ENCODE assay signal across 8 cellular contexts in genomic region chr2:203014456-203015199, GRCh38. TPM values are rescaled to one million over a fixed set of nuclear protein-coding genes. Genes with fewer than 3 reads are reported as not detected.
A peak's percentile ranks its signal among the peaks of the same experiment; 100 is the strongest.
DNase-seq lines count a peak whose midpoint lies in the region; ATAC-seq, FAIRE-seq and TF ChIP-seq lines count a peak whose summit lies in the region.

TSS of gene NBEAL1 (plus strand) at chr2:203014875. CDS start at chr2:203016385, 1,510 bp downstream.

- peak; percentile 98 for DNase-seq in COLO668 (lab: John Stamatoyannopoulos, UW; ENCODE audit: unreplicated experiment)
- DNase-seq in HT1080 (ENCODE audit: low read depth), result peak; percentile 99
- peak; percentile 95 for DNase-seq in NOMO-1 treated with DMSO at 0.1 percent for 48 hours (lab: John Stamatoyannopoulos, UW; ENCODE audit: unreplicated experiment)
- peak; percentile 91 to 97 (median 94) for DNase-seq in activated CD8-positive, alpha-beta memory T cell treated with anti-CD3 and anti-CD28 coated beads for 48 hours (ENCODE audit: low read depth in 2 of 3, low spot score in 2 of 3)
- DNase-seq in H1 (ENCODE audit: low read depth in 1 of 2, low spot score in 2 of 2), result peak; percentile 97 to 98
- DNase-seq in memory B cell (ENCODE audit: low spot score in 2 of 2), result peak; percentile 98
- DNase-seq in stimulated activated CD8-positive, alpha-beta memory T cell treated with anti-CD3 and anti-CD28 coated beads, Interleukin-12 subunit alpha, Interleukin-12 subunit beta, amount 100 ng/mL, for 24 hours (ENCODE audit: extremely low read depth), result peak; percentile 89

- ATAC-seq in GM21360 (IDR thresholded peaks at IDR 0.05; ENCODE audit: unreplicated experiment), result peak; percentile 96
- peak; percentile 87 for ATAC-seq in memory B cell (ENCODE audit: low read depth)

- WGBS in H1 (ENCODE audit: extremely low coverage in 1 of 2, insufficient coverage in 1 of 2, insufficient read length in 1 of 2, insufficient replicate concordance in 2 of 2, low coverage in 1 of 2, low lambda C conversion rate in 2 of 2, missing lambda C conversion rate in 1 of 2), 2 experiments, result 1% methylated on average over 45 of the region's 59 CpGs; no CpG with 5 or more reads in 1 of the 2 experiments

- H2BK120ac ChIP-seq in H1 (replicated peaks; ENCODE audit: low read depth, low read length), result no peak within 1 kb of the TSS

- peak within 1 kb of the TSS; percentile 84; the same call in 1 of the 2 replicates for H4K8ac ChIP-seq in H1 (ENCODE audit: extremely low read depth, insufficient read depth, low read length)

- no peaks in the 10 kb centered on the region for H3K36me3 Mint-ChIP-seq in memory B cell

- FAIRE-seq in H1 (lab: Jason Lieb, UNC), result peak; percentile 98

- no peak within 1 kb of the TSS for H2BK20ac ChIP-seq in H1 (ENCODE audit: low read length)

- peak within 1 kb of the TSS; percentile 1 for H3K56ac ChIP-seq in H1 (replicated peaks; ENCODE audit: insufficient read length, low read depth, low read length)

- 0 out of 4 replicates have a peak, but pooled peaks of 1 of the 2 experiments have one; percentile 1 for TF ChIP-seq RAD21 in H1 (IDR thresholded peaks at IDR 0.05 in 1 of 2, conservative IDR thresholded peaks at IDR 0.05 in 1 of 2; ENCODE audit: low read depth in 2 of 2, low read length in 2 of 2)

- H3K36me3 ChIP-seq in H1 (ENCODE audit: control insufficient read depth in 2 of 4, insufficient read depth in 4 of 4, low read length in 3 of 4), result no peaks in the 10 kb centered on the region

- H3K18ac ChIP-seq in H1 (ENCODE audit: extremely low read depth, low read length), result peak within 1 kb of the TSS; percentile 60

- peak within 1 kb of the TSS; percentile 91; the same call in 1 of the 2 replicates for H2AFZ ChIP-seq in H1 (ENCODE audit: low read length)

- H3K9ac ChIP-seq in H1 (replicated peaks in 1 of 4; ENCODE audit: extremely low read depth in 1 of 4, low read depth in 3 of 4, low read length in 3 of 4), result peak within 1 kb of the TSS in 3 of 4 experiments; percentile 66 to 92 (median 72); a peak in 6 of 7 replicates

- TF ChIP-seq CTCF in H1 (IDR thresholded peaks at IDR 0.05; ENCODE audit: control extremely low read depth in 1 of 3, insufficient read depth in 1 of 3, low read depth in 1 of 3, low read length in 3 of 3), result no peak

- H3K23ac ChIP-seq in H1 (ENCODE audit: insufficient read length), result no peak within 1 kb of the TSS

- H3K23me2 ChIP-seq in H1 (ENCODE audit: low read depth, low read length), result no peaks in the 10 kb centered on the region; the same call in 1 of the 2 replicates

- peak; percentile 12 to 81 for TF ChIP-seq POLR2A in H1 (IDR thresholded peaks at IDR 0.05; ENCODE audit: control extremely low read depth in 1 of 2, low read depth in 2 of 2, low read length in 2 of 2)

- H3K27me3 ChIP-seq in H1 (replicated peaks in 1 of 4; ENCODE audit: control insufficient read depth in 3 of 4, extremely low read depth in 1 of 4, insufficient read depth in 3 of 4, low read length in 3 of 4), result no peaks in the 10 kb centered on the region

- no peak within 1 kb of the TSS for H3K4ac ChIP-seq in H1 (replicated peaks; ENCODE audit: insufficient read length, low read depth, low read length)

- peak within 1 kb of the TSS; percentile 46 for H4K5ac ChIP-seq in H1 (ENCODE audit: insufficient read length, low read depth, low read length)

- H4K91ac ChIP-seq in H1 (replicated peaks; ENCODE audit: insufficient read length, low read length), result no peak within 1 kb of the TSS

- H3K27ac Mint-ChIP-seq in memory B cell, result peak within 1 kb of the TSS; percentile 97

- H3K4me2 ChIP-seq in H1 (ENCODE audit: insufficient read depth in 1 of 2, low read depth in 2 of 2, low read length in 2 of 2), result peak within 1 kb of the TSS; percentile 72 to 88

- H3K27ac ChIP-seq in H1 (ENCODE audit: low read depth, low read length), result peak within 1 kb of the TSS; percentile 71

- H2AK5ac ChIP-seq in H1 (ENCODE audit: low read depth, low read length), result no peak within 1 kb of the TSS

- peak within 1 kb of the TSS; percentile 99 for H3K4me3 Mint-ChIP-seq in memory B cell

- peak within 1 kb of the TSS; percentile 73; the same call in 1 of the 2 replicates for H2BK5ac ChIP-seq in H1 (ENCODE audit: low read depth, low read length)

- no peaks in the 10 kb centered on the region for H3K9me3 Mint-ChIP-seq in memory B cell

- H3K27me3 Mint-ChIP-seq in memory B cell, result no peaks in the 10 kb centered on the region

- peak within 1 kb of the TSS; percentile 30 for H2BK12ac ChIP-seq in H1 (ENCODE audit: low read depth, low read length)

- CTCF ChIA-PET in H1 (lab: Charles Lee; ENCODE audit: partially characterized antibody), result no interaction called here

- peaks cover 0 to 3% (median under 1%) of the 10 kb centered on the region in 4 experiments; a peak in 3 of 7 replicates for H3K4me1 ChIP-seq in H1 (replicated peaks in 1 of 4; ENCODE audit: control insufficient read depth in 3 of 4, insufficient read depth in 4 of 4, low read length in 3 of 4)

- peak within 1 kb of the TSS; percentile 68 to 84 (median 76) for H3K4me3 ChIP-seq in H1 (ENCODE audit: extremely low read depth in 1 of 4, insufficient read depth in 2 of 4, low read depth in 3 of 4, low read length in 4 of 4)

- no peaks in the 10 kb centered on the region for H3K79me1 ChIP-seq in H1 (ENCODE audit: low read depth, low read length)

- no peaks in the 10 kb centered on the region for H3K79me2 ChIP-seq in H1 (ENCODE audit: control insufficient read depth in 1 of 2, insufficient read depth in 2 of 2, low read length in 2 of 2)

- no peak within 1 kb of the TSS for H2BK15ac ChIP-seq in H1 (ENCODE audit: low read length)

- H3K4me1 Mint-ChIP-seq in memory B cell, result peaks cover 19% of the 10 kb centered on the region

- no peak; a peak in 1 of 3 replicates for TF ChIP-seq EP300 in H1 (IDR thresholded peaks at IDR 0.05; ENCODE audit: borderline replicate concordance in 1 of 2, low read depth in 2 of 2, low read length in 2 of 2)

- H3K9me3 ChIP-seq in H1 (ENCODE audit: insufficient read depth in 2 of 2, low read depth in 1 of 2, low read length in 1 of 2), result no peaks in the 10 kb centered on the region

- H4K20me1 ChIP-seq in H1 (replicated peaks in 1 of 2; ENCODE audit: control insufficient read depth in 1 of 2, insufficient read depth in 2 of 2, low read length in 2 of 2), result peaks cover 0 to 2% of the 10 kb centered on the region in 2 experiments

- H3K14ac ChIP-seq in H1 (ENCODE audit: insufficient read length), result no peak within 1 kb of the TSS

- POLR2A ChIA-PET in H1 (lab: Charles Lee; ENCODE audit: partially characterized antibody), result interaction anchor here (0.9 to 1.8 kb wide), 4 partner anchors 8 to 380 kb away, joined by 3 to 7 read pairs (median 3); partner anchors contain the start of genes ABI2, CARF, FAM117B and WDR12

TF ChIP-seq in H1, 55 proteins besides CTCF, POLR2A, EP300 and RAD21 (continues in another document):
- TF ChIP-seq E2F6 (IDR thresholded peaks at IDR 0.05), result peak; percentile 27; the same call in 1 of the 2 replicates
- TF ChIP-seq NRF1 (IDR thresholded peaks at IDR 0.05; ENCODE audit: low read depth, low read length), result peak; percentile 88
- no peak for TF ChIP-seq BACH1 (IDR thresholded peaks at IDR 0.05; ENCODE audit: low read length)
- TF ChIP-seq CBX5 (IDR thresholded peaks at IDR 0.05; ENCODE audit: low read depth, low read length), result no peak
- TF ChIP-seq KDM4A (IDR thresholded peaks at IDR 0.05; ENCODE audit: low read depth, low read length, severe bottlenecking), result peak; percentile 46
- TF ChIP-seq PHF8 (conservative IDR thresholded peaks at IDR 0.05; ENCODE audit: low read depth, low read length), result peak; percentile 83
- no peak for TF ChIP-seq SP2 (IDR thresholded peaks at IDR 0.05; ENCODE audit: low read length)
- TF ChIP-seq TAF7 (optimal IDR thresholded peaks at IDR 0.05; ENCODE audit: borderline replicate concordance, low read depth, low read length), result peak; percentile 56
- peak; percentile 83; the same call in 1 of the 2 replicates for TF ChIP-seq SP4 (IDR thresholded peaks at IDR 0.05; ENCODE audit: low read length)
- TF ChIP-seq ATF3 (IDR thresholded peaks at IDR 0.05; ENCODE audit: insufficient read depth, low read depth, low read length), result 0 out of 2 replicates have a peak, but pooled peaks have one; percentile 18
- peak; percentile 33; the same call in 1 of the 2 replicates for TF ChIP-seq POLR2AphosphoS5 (IDR thresholded peaks at IDR 0.05; ENCODE audit: low read depth, low read length)
- TF ChIP-seq CHD2 (IDR thresholded peaks at IDR 0.05; ENCODE audit: low read length), result no peak
- TF ChIP-seq JUND (IDR thresholded peaks at IDR 0.05; ENCODE audit: low read length), result peak; percentile 93
- no peak for TF ChIP-seq SAP30 (IDR thresholded peaks at IDR 0.05; ENCODE audit: insufficient read depth, insufficient replicate concordance, low read length)
- TF ChIP-seq TBP (IDR thresholded peaks at IDR 0.05; ENCODE audit: low read depth, low read length), result peak; percentile 59
- peak; percentile 78; the same call in 1 of the 2 replicates for TF ChIP-seq TAF1 (IDR thresholded peaks at IDR 0.05; ENCODE audit: low read depth, low read length)
- peak; percentile 48 for TF ChIP-seq TEAD4 (IDR thresholded peaks at IDR 0.05; ENCODE audit: low read depth, low read length)

RNA-seq across cellular contexts. Expression of gene NBEAL1, which starts in this region (rescaled TPM):
- total RNA-seq in HT1080 (2014; rRNA removed; shearing (Covaris generic)), result 4.5 and 4.7 TPM in 2 replicates
- polyA plus RNA-seq in HT1080 (2015; cell fraction: cytosol; rRNA removed), result 4.0 and 7.4 TPM in 2 replicates
- 5.5 and 6.9 TPM in 2 replicates for polyA plus RNA-seq in HT1080 (2015; cell fraction: nucleus; rRNA removed)
- total RNA-seq in H1 (2021; fragmentation: NEBNext Ultra II Directional; extraction: Animal tissue kit (Norgen Biotek cat#: 25700)), result 8.2 and 10.7 TPM in 2 replicates
- polyA plus RNA-seq in H1 (2011; rRNA removed), result 1.4 and 2.3 TPM in 2 replicates
- 2.6 TPM for polyA plus RNA-seq in H1 (2011; cell fraction: cytosol; rRNA removed)
- polyA plus RNA-seq in H1 (2011; cell fraction: nucleus; rRNA removed), result 1.9 TPM
- 3.2 to 9.6 TPM (median 4.1 TPM) in 4 replicates for polyA plus RNA-seq in H1 (2012, experiment 1 of 2)
- polyA plus RNA-seq in H1 (2012, experiment 2 of 2), result 3.3 TPM
- polyA plus RNA-seq in H1 (2013, experiment 1 of 2), result 10.9 TPM
- 10.9 TPM for polyA plus RNA-seq in H1 (2013, experiment 2 of 2)
- 13.8 and 23.4 TPM in 2 replicates for polyA minus RNA-seq in H1 (2011; rRNA and poly(A)+ RNA removed)
- polyA minus RNA-seq in H1 (2011; cell fraction: cytosol; rRNA and poly(A)+ RNA removed), result 4.5 TPM
- 21.3 TPM for polyA minus RNA-seq in H1 (2011; cell fraction: nucleus; rRNA and poly(A)+ RNA removed)

Comparison
In these comparisons a context has a peak if more than half of its experiments do, and no peak if none do; other contexts are left out.
1. Peak in every context shown above with its lines: DNase-seq, ATAC-seq, H3K4me3 ChIP-seq and H3K27ac ChIP-seq.